Comparison of ENCODE assay signal across 1 cellular context in genomic region chr10:78472542-78472890, GRCh38.
TF ChIP-seq lines count a peak whose summit lies in the region.

No MANE protein-coding gene starts in this region.

TF ChIP-seq in HepG2, 621 proteins besides CTCF, POLR2A, EP300 and RAD21 (continued from another document):
- TF ChIP-seq, protein P1, sequence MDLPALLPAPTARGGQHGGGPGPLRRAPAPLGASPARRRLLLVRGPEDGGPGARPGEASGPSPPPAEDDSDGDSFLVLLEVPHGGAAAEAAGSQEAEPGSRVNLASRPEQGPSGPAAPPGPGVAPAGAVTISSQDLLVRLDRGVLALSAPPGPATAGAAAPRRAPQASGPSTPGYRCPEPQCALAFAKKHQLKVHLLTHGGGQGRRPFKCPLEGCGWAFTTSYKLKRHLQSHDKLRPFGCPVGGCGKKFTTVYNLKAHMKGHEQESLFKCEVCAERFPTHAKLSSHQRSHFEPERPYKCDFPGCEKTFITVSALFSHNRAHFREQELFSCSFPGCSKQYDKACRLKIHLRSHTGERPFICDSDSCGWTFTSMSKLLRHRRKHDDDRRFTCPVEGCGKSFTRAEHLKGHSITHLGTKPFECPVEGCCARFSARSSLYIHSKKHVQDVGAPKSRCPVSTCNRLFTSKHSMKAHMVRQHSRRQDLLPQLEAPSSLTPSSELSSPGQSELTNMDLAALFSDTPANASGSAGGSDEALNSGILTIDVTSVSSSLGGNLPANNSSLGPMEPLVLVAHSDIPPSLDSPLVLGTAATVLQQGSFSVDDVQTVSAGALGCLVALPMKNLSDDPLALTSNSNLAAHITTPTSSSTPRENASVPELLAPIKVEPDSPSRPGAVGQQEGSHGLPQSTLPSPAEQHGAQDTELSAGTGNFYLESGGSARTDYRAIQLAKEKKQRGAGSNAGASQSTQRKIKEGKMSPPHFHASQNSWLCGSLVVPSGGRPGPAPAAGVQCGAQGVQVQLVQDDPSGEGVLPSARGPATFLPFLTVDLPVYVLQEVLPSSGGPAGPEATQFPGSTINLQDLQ (CRISPR knock-in tag; IDR thresholded peaks at IDR 0.05), result no peak
- TF ChIP-seq PCBP1 (IDR thresholded peaks at IDR 0.05; ENCODE audit: borderline replicate concordance, low read depth, low read length), result no peak
- no peak for TF ChIP-seq CAMTA2 (CRISPR knock-in tag; IDR thresholded peaks at IDR 0.05; ENCODE audit: borderline replicate concordance)
- no peak for TF ChIP-seq BRD4 (CRISPR knock-in tag; IDR thresholded peaks at IDR 0.05)
- no peak for TF ChIP-seq ATRX (CRISPR knock-in tag; IDR thresholded peaks at IDR 0.05; ENCODE audit: borderline replicate concordance)
- TF ChIP-seq MZF1 (CRISPR knock-in tag; IDR thresholded peaks at IDR 0.05; ENCODE audit: borderline replicate concordance), result no peak
- TF ChIP-seq KAT8 (CRISPR knock-in tag; IDR thresholded peaks at IDR 0.05), result 0 out of 2 replicates have a peak, but pooled peaks have one; percentile 11
- no peak for TF ChIP-seq ZNF205 (CRISPR knock-in tag; IDR thresholded peaks at IDR 0.05)
- TF ChIP-seq RELA (CRISPR knock-in tag; IDR thresholded peaks at IDR 0.05), result no peak
- TF ChIP-seq, protein P2, sequence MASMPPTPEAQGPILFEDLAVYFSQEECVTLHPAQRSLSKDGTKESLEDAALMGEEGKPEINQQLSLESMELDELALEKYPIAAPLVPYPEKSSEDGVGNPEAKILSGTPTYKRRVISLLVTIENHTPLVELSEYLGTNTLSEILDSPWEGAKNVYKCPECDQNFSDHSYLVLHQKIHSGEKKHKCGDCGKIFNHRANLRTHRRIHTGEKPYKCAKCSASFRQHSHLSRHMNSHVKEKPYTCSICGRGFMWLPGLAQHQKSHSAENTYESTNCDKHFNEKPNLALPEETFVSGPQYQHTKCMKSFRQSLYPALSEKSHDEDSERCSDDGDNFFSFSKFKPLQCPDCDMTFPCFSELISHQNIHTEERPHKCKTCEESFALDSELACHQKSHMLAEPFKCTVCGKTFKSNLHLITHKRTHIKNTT (CRISPR knock-in tag; IDR thresholded peaks at IDR 0.05), result no peak
- TF ChIP-seq, protein P3, sequence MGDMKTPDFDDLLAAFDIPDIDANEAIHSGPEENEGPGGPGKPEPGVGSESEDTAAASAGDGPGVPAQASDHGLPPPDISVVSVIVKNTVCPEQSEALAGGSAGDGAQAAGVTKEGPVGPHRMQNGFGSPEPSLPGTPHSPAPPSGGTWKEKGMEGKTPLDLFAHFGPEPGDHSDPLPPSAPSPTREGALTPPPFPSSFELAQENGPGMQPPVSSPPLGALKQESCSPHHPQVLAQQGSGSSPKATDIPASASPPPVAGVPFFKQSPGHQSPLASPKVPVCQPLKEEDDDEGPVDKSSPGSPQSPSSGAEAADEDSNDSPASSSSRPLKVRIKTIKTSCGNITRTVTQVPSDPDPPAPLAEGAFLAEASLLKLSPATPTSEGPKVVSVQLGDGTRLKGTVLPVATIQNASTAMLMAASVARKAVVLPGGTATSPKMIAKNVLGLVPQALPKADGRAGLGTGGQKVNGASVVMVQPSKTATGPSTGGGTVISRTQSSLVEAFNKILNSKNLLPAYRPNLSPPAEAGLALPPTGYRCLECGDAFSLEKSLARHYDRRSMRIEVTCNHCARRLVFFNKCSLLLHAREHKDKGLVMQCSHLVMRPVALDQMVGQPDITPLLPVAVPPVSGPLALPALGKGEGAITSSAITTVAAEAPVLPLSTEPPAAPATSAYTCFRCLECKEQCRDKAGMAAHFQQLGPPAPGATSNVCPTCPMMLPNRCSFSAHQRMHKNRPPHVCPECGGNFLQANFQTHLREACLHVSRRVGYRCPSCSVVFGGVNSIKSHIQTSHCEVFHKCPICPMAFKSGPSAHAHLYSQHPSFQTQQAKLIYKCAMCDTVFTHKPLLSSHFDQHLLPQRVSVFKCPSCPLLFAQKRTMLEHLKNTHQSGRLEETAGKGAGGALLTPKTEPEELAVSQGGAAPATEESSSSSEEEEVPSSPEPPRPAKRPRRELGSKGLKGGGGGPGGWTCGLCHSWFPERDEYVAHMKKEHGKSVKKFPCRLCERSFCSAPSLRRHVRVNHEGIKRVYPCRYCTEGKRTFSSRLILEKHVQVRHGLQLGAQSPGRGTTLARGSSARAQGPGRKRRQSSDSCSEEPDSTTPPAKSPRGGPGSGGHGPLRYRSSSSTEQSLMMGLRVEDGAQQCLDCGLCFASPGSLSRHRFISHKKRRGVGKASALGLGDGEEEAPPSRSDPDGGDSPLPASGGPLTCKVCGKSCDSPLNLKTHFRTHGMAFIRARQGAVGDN (CRISPR knock-in tag; IDR thresholded peaks at IDR 0.05), result peak; percentile 74
- no peak for TF ChIP-seq KDM3A (CRISPR knock-in tag; IDR thresholded peaks at IDR 0.05; ENCODE audit: low read depth)
- TF ChIP-seq ZBTB3 (CRISPR knock-in tag; IDR thresholded peaks at IDR 0.05; ENCODE audit: borderline replicate concordance, low read depth), result no peak
- TF ChIP-seq, protein P4, sequence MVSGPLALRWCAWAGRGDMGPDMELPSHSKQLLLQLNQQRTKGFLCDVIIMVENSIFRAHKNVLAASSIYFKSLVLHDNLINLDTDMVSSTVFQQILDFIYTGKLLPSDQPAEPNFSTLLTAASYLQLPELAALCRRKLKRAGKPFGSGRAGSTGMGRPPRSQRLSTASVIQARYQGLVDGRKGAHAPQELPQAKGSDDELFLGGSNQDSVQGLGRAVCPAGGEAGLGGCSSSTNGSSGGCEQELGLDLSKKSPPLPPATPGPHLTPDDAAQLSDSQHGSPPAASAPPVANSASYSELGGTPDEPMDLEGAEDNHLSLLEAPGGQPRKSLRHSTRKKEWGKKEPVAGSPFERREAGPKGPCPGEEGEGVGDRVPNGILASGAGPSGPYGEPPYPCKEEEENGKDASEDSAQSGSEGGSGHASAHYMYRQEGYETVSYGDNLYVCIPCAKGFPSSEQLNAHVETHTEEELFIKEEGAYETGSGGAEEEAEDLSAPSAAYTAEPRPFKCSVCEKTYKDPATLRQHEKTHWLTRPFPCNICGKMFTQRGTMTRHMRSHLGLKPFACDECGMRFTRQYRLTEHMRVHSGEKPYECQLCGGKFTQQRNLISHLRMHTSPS (CRISPR knock-in tag; IDR thresholded peaks at IDR 0.05; ENCODE audit: low read depth), result no peak
- TF ChIP-seq ZBTB21 (CRISPR knock-in tag; IDR thresholded peaks at IDR 0.05), result no peak
- TF ChIP-seq JUND (CRISPR knock-in tag; IDR thresholded peaks at IDR 0.05), result no peak
- TF ChIP-seq, protein P5, sequence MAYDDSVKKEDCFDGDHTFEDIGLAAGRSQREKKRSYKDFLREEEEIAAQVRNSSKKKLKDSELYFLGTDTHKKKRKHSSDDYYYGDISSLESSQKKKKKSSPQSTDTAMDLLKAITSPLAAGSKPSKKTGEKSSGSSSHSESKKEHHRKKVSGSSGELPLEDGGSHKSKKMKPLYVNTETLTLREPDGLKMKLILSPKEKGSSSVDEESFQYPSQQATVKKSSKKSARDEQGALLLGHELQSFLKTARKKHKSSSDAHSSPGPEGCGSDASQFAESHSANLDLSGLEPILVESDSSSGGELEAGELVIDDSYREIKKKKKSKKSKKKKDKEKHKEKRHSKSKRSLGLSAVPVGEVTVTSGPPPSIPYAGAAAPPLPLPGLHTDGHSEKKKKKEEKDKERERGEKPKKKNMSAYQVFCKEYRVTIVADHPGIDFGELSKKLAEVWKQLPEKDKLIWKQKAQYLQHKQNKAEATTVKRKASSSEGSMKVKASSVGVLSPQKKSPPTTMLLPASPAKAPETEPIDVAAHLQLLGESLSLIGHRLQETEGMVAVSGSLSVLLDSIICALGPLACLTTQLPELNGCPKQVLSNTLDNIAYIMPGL (CRISPR knock-in tag; IDR thresholded peaks at IDR 0.05; ENCODE audit: borderline replicate concordance in 1 of 2, low read depth in 1 of 2), result no peak
